ENCODE assay signal across 35 cellular contexts in the genomic region with DNA sequence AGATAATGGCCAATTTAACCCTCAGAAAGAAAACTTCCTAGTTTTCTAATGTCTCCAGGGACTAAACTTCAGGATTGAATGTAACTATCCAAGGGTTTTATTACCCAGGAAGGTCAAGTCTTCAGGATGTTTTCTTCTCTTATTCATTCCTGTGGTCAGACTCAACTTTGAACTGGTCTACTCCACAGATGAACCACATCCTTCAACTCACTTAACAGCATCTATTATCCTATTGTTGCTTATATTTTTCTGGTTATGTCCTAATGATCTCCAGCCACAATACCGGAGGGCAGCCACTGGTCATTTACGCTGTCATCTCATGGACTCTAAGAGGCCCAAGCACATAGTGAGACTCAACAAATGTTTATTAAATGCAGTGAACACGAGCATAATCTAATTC. TPM values are rescaled to one million over a fixed set of nuclear protein-coding genes. Genes with fewer than 3 reads are reported as not detected.
A peak's percentile ranks its signal among the peaks of the same experiment; 100 is the strongest.
DNase-seq lines count a peak whose midpoint lies in the region; ATAC-seq and TF ChIP-seq lines count a peak whose summit lies in the region.
"Had no signal": no experiment of that assay in that cellular context is flagged by ENCODE, and none has a peak within 500 bp of the region (broad histone marks: within the 10 kb centered on the region; RNA-seq: fewer than 3 reads in every experiment).

No MANE protein-coding gene starts in this region.

- DNase-seq in HT1080 (ENCODE audit: low read depth), result peak; percentile 29
- peak; percentile 69 for DNase-seq in amniotic epithelial cell (ENCODE audit: low read depth)
- peak; percentile 47 for DNase-seq in iris pigment epithelial cell (ENCODE audit: low read depth)
- no peak for DNase-seq in CD8-positive, alpha-beta memory T cell
- no peak for DNase-seq in RWPE1 (ENCODE audit: low spot score)
- no peak for DNase-seq in iPS-NIHi7 (ENCODE audit: extremely low spot score)
- DNase-seq: activated CD4-positive, alpha-beta T cell treated with anti-CD3 and anti-CD28 coated beads for 4 hours; CD4-positive, CD25-positive, alpha-beta regulatory T cell; effector memory CD4-positive, alpha-beta T cell; foreskin keratinocyte; heart left ventricle; HFFc6; left cardiac atrium; MG63; mucosa of descending colon; NCI-H1105; NCI-H1930; NCI-H2171 treated with DMSO at 0.1 percent for 48 hours; NCI-H524 treated with DMSO at 0.1 percent for 48 hours; NK-92 treated with Interleukin-12 subunit alpha and Interleukin-12 subunit beta, amount 100 ng/mL, for 24 hours; PC-9; SIG-M5; stimulated activated CD4-positive, alpha-beta T cell treated with anti-CD3 and anti-CD28 coated beads, Interleukin-15, amount 100 ng/mL, for 24 hours; stimulated activated CD4-positive, alpha-beta T cell treated with anti-CD3 and anti-CD28 coated beads, Interleukin-4, amount 100 ng/mL, for 4 hours; upper lobe of right lung had no signal

- no peaks in the 10 kb centered on the region for H3K36me3 Mint-ChIP-seq in CD8-positive, alpha-beta memory T cell
- no peaks in the 10 kb centered on the region for H3K36me3 Mint-ChIP-seq in activated T-helper 17 cell treated with anti-CD3 and anti-CD28 coated beads, Interleukin-2, amount 50 U/mL, for 72 hours (ENCODE audit: low read depth)
- H3K36me3 Mint-ChIP-seq: activated naive CD4-positive, alpha-beta T cell treated with anti-CD3 and anti-CD28 coated beads, Interleukin-2, amount 50 U/mL, for 72 hours; CD4-positive, CD25-positive, alpha-beta regulatory T cell; natural killer cell treated with Interleukin-12 subunit alpha and Interleukin-12 subunit beta and Interleukin-15 and Interleukin-18, amount 100 ng/mL, for 72 hours had no signal

- H3K4me3 ChIP-seq in CD8-positive, alpha-beta memory T cell (ENCODE audit: low read length), result no peak overlapping the region
- H3K4me3 ChIP-seq: coronary artery, GM23338, heart left ventricle, K562, lung, MG63, mucosa of descending colon, PC-9, upper lobe of right lung had no signal

- peaks cover 7% of the 10 kb centered on the region in 2 donors for H3K27me3 Mint-ChIP-seq in CD8-positive, alpha-beta memory T cell
- H3K27me3 Mint-ChIP-seq in activated T-helper 17 cell treated with anti-CD3 and anti-CD28 coated beads, Interleukin-2, amount 50 U/mL, for 72 hours, result peaks cover 22% of the 10 kb centered on the region

- no peaks in the 10 kb centered on the region for H3K4me1 Mint-ChIP-seq in CD8-positive, alpha-beta memory T cell
- H3K4me1 Mint-ChIP-seq in activated T-helper 17 cell treated with anti-CD3 and anti-CD28 coated beads, Interleukin-2, amount 50 U/mL, for 72 hours, result no peaks in the 10 kb centered on the region
- H3K4me1 Mint-ChIP-seq: CD4-positive, CD25-positive, alpha-beta regulatory T cell had no signal

- H3K9me3 ChIP-seq in CD8-positive, alpha-beta memory T cell (ENCODE audit: low read length), result no peaks in the 10 kb centered on the region
- H3K9me3 ChIP-seq: heart left ventricle, MG63, mucosa of descending colon, upper lobe of right lung had no signal

- no peak for TF ChIP-seq CTCF in RWPE1 (conservative IDR thresholded peaks at IDR 0.05; ENCODE audit: low read depth)

- H3K27me3 ChIP-seq in CD8-positive, alpha-beta memory T cell (ENCODE audit: insufficient read depth, low read length, poor library complexity, severe bottlenecking), result no peaks in the 10 kb centered on the region
- H3K27me3 ChIP-seq: heart left ventricle, MG63, upper lobe of right lung had no signal

- H3K27ac ChIP-seq in CD8-positive, alpha-beta memory T cell (ENCODE audit: low read depth, low read length), result no peak overlapping the region
- no peak overlapping the region for H3K27ac ChIP-seq in RWPE1
- H3K27ac ChIP-seq: coronary artery, foreskin keratinocyte, heart left ventricle, PC-9, upper lobe of right lung, VCaP had no signal

- no peak overlapping the region for H3K4me3 Mint-ChIP-seq in CD8-positive, alpha-beta memory T cell
- H3K4me3 Mint-ChIP-seq in activated T-helper 17 cell treated with anti-CD3 and anti-CD28 coated beads, Interleukin-2, amount 50 U/mL, for 72 hours, result no peak overlapping the region
- H3K4me3 Mint-ChIP-seq: CD4-positive, CD25-positive, alpha-beta regulatory T cell; GM23338; HFFc6; natural killer cell treated with Interleukin-12 subunit alpha and Interleukin-12 subunit beta and Interleukin-15 and Interleukin-18, amount 100 ng/mL, for 72 hours had no signal

- no peaks in the 10 kb centered on the region for H3K36me3 ChIP-seq in CD8-positive, alpha-beta memory T cell (ENCODE audit: insufficient read depth, low read length)
- H3K36me3 ChIP-seq: heart left ventricle, MG63, upper lobe of right lung had no signal

- no peaks in the 10 kb centered on the region for H3K4me1 ChIP-seq in CD8-positive, alpha-beta memory T cell (ENCODE audit: insufficient read depth, low read length)

- peaks cover 0 to 4% (median 0%) of the 10 kb centered on the region in 5 donors for H3K9me3 Mint-ChIP-seq in CD8-positive, alpha-beta memory T cell
- H3K9me3 Mint-ChIP-seq in activated T-helper 17 cell treated with anti-CD3 and anti-CD28 coated beads, Interleukin-2, amount 50 U/mL, for 72 hours, result no peaks in the 10 kb centered on the region
- H3K9me3 Mint-ChIP-seq: activated T-helper 2 cell treated with anti-CD3 and anti-CD28 coated beads, Interferon-gamma antibody, Interleukin-2, Interleukin-4, amounts not matched to agents 10 μg/mL and 5 μg/mL and 100 μg/mL, durations not matched to agents 14 hours and 24 hours and 36 hours; GM23338; HFFc6; natural killer cell treated with Interleukin-12 subunit alpha and Interleukin-12 subunit beta and Interleukin-15 and Interleukin-18, amount 100 ng/mL, for 72 hours had no signal

- POLR2A ChIA-PET in CD8-positive, alpha-beta memory T cell (lab: Charles Lee), result no interaction called here
- POLR2A ChIA-PET in RWPE1 (lab: Yijun Ruan, JAX; ENCODE audit: low non-redundant PET), result no interaction called here

- no peak for ATAC-seq in activated T-helper 17 cell treated with anti-CD3 and anti-CD28 coated beads, Interleukin-2, amount 50 U/mL, for 72 hours (replicated peaks)
- ATAC-seq: activated naive CD4-positive, alpha-beta T cell treated with anti-CD3 and anti-CD28 coated beads, Interleukin-2, amount 50 U/mL, for 72 hours; foreskin keratinocyte; GM23338; heart left ventricle; K562; left cardiac atrium; mucosa of descending colon; natural killer cell treated with Interleukin-12 subunit alpha and Interleukin-12 subunit beta and Interleukin-15 and Interleukin-18, amount 100 ng/mL, for 72 hours; upper lobe of right lung had no signal

- CTCF ChIA-PET in CD8-positive, alpha-beta memory T cell (lab: Charles Lee), result no interaction called here
- CTCF ChIA-PET in RWPE1 (lab: Yijun Ruan, JAX), result no interaction called here

- H3K27ac Mint-ChIP-seq in CD8-positive, alpha-beta memory T cell, result no peak overlapping the region
- H3K27ac Mint-ChIP-seq in activated T-helper 17 cell treated with anti-CD3 and anti-CD28 coated beads, Interleukin-2, amount 50 U/mL, for 72 hours, result no peak overlapping the region
- H3K27ac Mint-ChIP-seq: activated naive CD4-positive, alpha-beta T cell treated with anti-CD3 and anti-CD28 coated beads, Interleukin-2, amount 50 U/mL, for 72 hours; activated T-helper 2 cell treated with anti-CD3 and anti-CD28 coated beads, Interferon-gamma antibody, Interleukin-2, Interleukin-4, amounts not matched to agents 10 μg/mL and 5 μg/mL and 100 μg/mL, durations not matched to agents 14 hours and 24 hours and 36 hours; CD4-positive, CD25-positive, alpha-beta regulatory T cell; GM23338; HFFc6; natural killer cell treated with Interleukin-12 subunit alpha and Interleukin-12 subunit beta and Interleukin-15 and Interleukin-18, amount 100 ng/mL, for 72 hours had no signal

RNA-seq across cellular contexts. Expression of a gene that starts 47.2 kb away (rescaled TPM):
- 3.0 and 4.0 TPM in 2 replicates for total RNA-seq in HT1080 (2014; rRNA removed; shearing (Covaris generic))
- 2.2 and 3.0 TPM in 2 replicates for polyA plus RNA-seq in HT1080 (2015; cell fraction: cytosol; rRNA removed)
- 2.7 and 3.3 TPM in 2 replicates for polyA plus RNA-seq in HT1080 (2015; cell fraction: nucleus; rRNA removed)
- total RNA-seq in CD8-positive, alpha-beta memory T cell, result not detected
- polyA plus RNA-seq in CD8-positive, alpha-beta memory T cell, result not detected
- under 1 TPM; 0.16 to 0.35 TPM for total RNA-seq in activated T-helper 17 cell treated with anti-CD3 and anti-CD28 coated beads, Interleukin-2, amount 50 U/mL, for 72 hours
- total RNA-seq: CD4-positive, CD25-positive, alpha-beta regulatory T cell; HT-29; natural killer cell treated with Interleukin-12 subunit alpha and Interleukin-12 subunit beta and Interleukin-15 and Interleukin-18, amount 100 ng/mL, for 72 hours had no signal
- polyA plus RNA-seq: CD4-positive, CD25-positive, alpha-beta regulatory T cell had no signal

Comparison
In these comparisons a context has a peak if more than half of its experiments do, and no peak if none do; other contexts are left out.
1. DNase-seq: peak in HT1080 (single experiment), amniotic epithelial cell (single experiment) and iris pigment epithelial cell (single experiment); none in CD8-positive, alpha-beta memory T cell (0 of 5), RWPE1 (single experiment) and iPS-NIHi7 (single experiment).